ENCODE assay signal across 26 cellular contexts in the genomic region with DNA sequence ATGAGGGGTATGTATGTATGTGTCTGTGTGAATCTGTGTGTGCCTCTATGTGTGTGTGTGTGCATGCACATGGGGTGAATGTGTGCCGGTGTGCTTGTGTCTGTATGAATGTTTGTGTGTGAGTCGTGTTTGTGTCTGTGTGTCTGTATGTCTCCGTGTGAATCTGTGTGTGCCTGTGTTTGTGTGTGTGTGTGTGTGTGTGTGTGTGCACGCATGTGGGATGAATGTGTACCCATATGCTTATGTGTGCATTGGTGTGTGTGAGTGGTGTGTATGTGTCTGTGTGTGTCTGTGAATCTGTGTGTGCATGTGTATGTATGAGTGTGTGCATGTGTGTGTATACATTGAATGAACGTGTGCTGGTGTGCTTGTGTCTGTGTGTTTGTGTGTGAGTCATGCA.
"Had no signal": no experiment of that assay in that cellular context is flagged by ENCODE, and none has a peak within 500 bp of the region (broad histone marks: within the 10 kb centered on the region; RNA-seq: fewer than 3 reads in every experiment).

No MANE protein-coding gene starts in this region.

- H3K4me3 ChIP-seq: colonic mucosa, esophagus muscularis mucosa, lower lobe of right lung, ovary, psoas muscle, thoracic aorta, tibial nerve, upper lobe of right lung, vagina had no signal

- H3K4me1 ChIP-seq: colonic mucosa, lower lobe of right lung, psoas muscle, tibial nerve, upper lobe of right lung, vagina had no signal

- DNase-seq: colonic mucosa; effector CD8-positive, alpha-beta T cell; hypothalamus; immature natural killer cell; islet precursor cell; kidney glomerular epithelial cell; left colon; left ventricle myocardium superior; lower lobe of right lung; naive thymus-derived CD8-positive, alpha-beta T cell; nephron progenitor cell; occipital lobe; ovary; psoas muscle; right cardiac atrium; small intestine; stimulated activated CD4-positive, alpha-beta T cell treated with anti-CD3 and anti-CD28 coated beads, Interleukin-15, amount 100 ng/mL, for 24 hours; stimulated activated CD4-positive, alpha-beta T cell treated with anti-CD3 and anti-CD28 coated beads, Interleukin-2, amount 100 ng/mL, for 48 hours; stimulated activated naive B cell treated with anti-CD40 and anti-IgM and Interleukin-4, amounts not matched to agents 10 μg/mL and 1 μg/mL and 100 μg/mL, for 72 hours; upper lobe of right lung had no signal

- H3K9me3 ChIP-seq: colonic mucosa, esophagus muscularis mucosa, lower lobe of right lung, ovary, psoas muscle, thoracic aorta, tibial nerve, upper lobe of right lung, vagina had no signal

- H3K27me3 ChIP-seq: colonic mucosa, ovary, tibial nerve, upper lobe of right lung, vagina had no signal

- FAIRE-seq: endothelial cell of umbilical vein, frontal cortex, small intestine had no signal

- ATAC-seq: left colon; left ventricle myocardium superior; lower lobe of right lung; naive thymus-derived CD8-positive, alpha-beta T cell; right cardiac atrium; stimulated activated naive B cell treated with anti-CD40 and anti-IgM and Interleukin-4, amounts not matched to agents 10 μg/mL and 1 μg/mL and 100 μg/mL, for 72 hours; upper lobe of right lung had no signal

- H3K27ac ChIP-seq: colonic mucosa, esophagus muscularis mucosa, lower lobe of right lung, ovary, psoas muscle, thoracic aorta, tibial nerve, upper lobe of right lung, vagina had no signal

- H3K36me3 ChIP-seq: colonic mucosa, esophagus muscularis mucosa, lower lobe of right lung, ovary, thoracic aorta, tibial nerve, upper lobe of right lung, vagina had no signal
